11 cellular contexts compared by ENCODE assay signal in genomic region chr11:393219-394033, GRCh38. TPM values are rescaled to one million over a fixed set of nuclear protein-coding genes. Genes with fewer than 3 reads are reported as not detected.
DNase-seq lines count a peak whose midpoint lies in the region; ATAC-seq and TF ChIP-seq lines count a peak whose summit lies in the region.
"Had no signal": no experiment of that assay in that cellular context is flagged by ENCODE, and none has a peak within 500 bp of the region (broad histone marks: within the 10 kb centered on the region; RNA-seq: fewer than 3 reads in every experiment).

No MANE protein-coding gene starts in this region.

- H3K36me3 Mint-ChIP-seq in activated CD8-positive, alpha-beta T cell treated with anti-CD3 and anti-CD28 coated beads for 36 hours (ENCODE audit: low read depth), result no peaks in the 10 kb centered on the region
- H3K36me3 Mint-ChIP-seq in activated CD8-positive, alpha-beta T cell treated with anti-CD3 and anti-CD28 coated beads, Interleukin-2, amount 10 ng/mL, durations not matched to agents 7 days and 5 days (ENCODE audit: low read depth), result no peaks in the 10 kb centered on the region
- H3K36me3 Mint-ChIP-seq in naive thymus-derived CD8-positive, alpha-beta T cell, result no peaks in the 10 kb centered on the region

- no peaks in the 10 kb centered on the region for H3K27me3 Mint-ChIP-seq in activated CD8-positive, alpha-beta T cell treated with anti-CD3 and anti-CD28 coated beads for 36 hours
- peaks cover 5% of the 10 kb centered on the region for H3K27me3 Mint-ChIP-seq in activated CD8-positive, alpha-beta T cell treated with anti-CD3 and anti-CD28 coated beads, Interleukin-2, amount 10 ng/mL, durations not matched to agents 7 days and 5 days (ENCODE audit: low read depth)
- no peaks in the 10 kb centered on the region for H3K27me3 Mint-ChIP-seq in naive thymus-derived CD8-positive, alpha-beta T cell

- H3K27ac ChIP-seq in suprapubic skin, result peak overlapping the region; percentile 92
- H3K27ac ChIP-seq: BLaER1 treated with 17β-estradiol and CSF1 and Interleukin-3, amounts not matched to agents 10 nM and 100 nM; coronary artery had no signal

- no peak for TF ChIP-seq EP300 in suprapubic skin (IDR thresholded peaks at IDR 0.05)

- POLR2A ChIA-PET in activated CD8-positive, alpha-beta T cell treated with anti-CD3 and anti-CD28 coated beads for 36 hours (lab: Charles Lee), result interaction anchor here (0.8 kb wide), 1 partner anchor 56 kb away, joined by 3 read pairs; no protein-coding TSS in a partner anchor
- POLR2A ChIA-PET in activated CD8-positive, alpha-beta T cell treated with anti-CD3 and anti-CD28 coated beads, Interleukin-2, amount 10 ng/mL, durations not matched to agents 7 days and 5 days (lab: Charles Lee), result no interaction called here
- POLR2A ChIA-PET in naive thymus-derived CD8-positive, alpha-beta T cell (lab: Charles Lee), result no interaction called here

- peaks cover 5% of the 10 kb centered on the region for H3K4me1 Mint-ChIP-seq in activated CD8-positive, alpha-beta T cell treated with anti-CD3 and anti-CD28 coated beads for 36 hours (ENCODE audit: low read depth)
- peaks cover 6% of the 10 kb centered on the region for H3K4me1 Mint-ChIP-seq in activated CD8-positive, alpha-beta T cell treated with anti-CD3 and anti-CD28 coated beads, Interleukin-2, amount 10 ng/mL, durations not matched to agents 7 days and 5 days (ENCODE audit: low read depth)
- peaks cover 1 to 3% (median 2%) of the 10 kb centered on the region in 4 donors for H3K4me1 Mint-ChIP-seq in naive thymus-derived CD8-positive, alpha-beta T cell

- peak; percentile 22 for ATAC-seq in activated CD8-positive, alpha-beta T cell treated with anti-CD3 and anti-CD28 coated beads for 36 hours
- ATAC-seq in activated CD8-positive, alpha-beta T cell treated with anti-CD3 and anti-CD28 coated beads, Interleukin-2, amount 10 ng/mL, durations not matched to agents 7 days and 5 days, result no peak
- no peak for ATAC-seq in naive thymus-derived CD8-positive, alpha-beta T cell
- ATAC-seq in HG03045 (IDR thresholded peaks at IDR 0.05; ENCODE audit: unreplicated experiment), result no peak

- peak; percentile 45 for DNase-seq in activated CD8-positive, alpha-beta T cell treated with anti-CD3 and anti-CD28 coated beads for 36 hours
- no peak for DNase-seq in activated CD8-positive, alpha-beta T cell treated with anti-CD3 and anti-CD28 coated beads, Interleukin-2, amount 10 ng/mL, durations not matched to agents 7 days and 5 days
- DNase-seq in RKO (ENCODE audit: low spot score) (peak; percentile 89), fibroblast of peridontal ligament (ENCODE audit: extremely low read depth) (peak; percentile 59), suprapubic skin (ENCODE audit: low spot score in 2 of 2) (no peak), NCI-H2029 treated with DMSO at 0.1 percent for 48 hours (lab: John Stamatoyannopoulos, UW) (no peak)
- DNase-seq in naive thymus-derived CD8-positive, alpha-beta T cell, result no peak

- intact Hi-C loops in activated CD8-positive, alpha-beta T cell treated with anti-CD3 and anti-CD28 coated beads for 36 hours (cut with micrococcal nuclease), result no loop called here

- no peaks in the 10 kb centered on the region for H3K9me3 Mint-ChIP-seq in activated CD8-positive, alpha-beta T cell treated with anti-CD3 and anti-CD28 coated beads for 36 hours
- H3K9me3 Mint-ChIP-seq in activated CD8-positive, alpha-beta T cell treated with anti-CD3 and anti-CD28 coated beads, Interleukin-2, amount 10 ng/mL, durations not matched to agents 7 days and 5 days (ENCODE audit: insufficient read depth), result no peaks in the 10 kb centered on the region
- H3K9me3 Mint-ChIP-seq in naive thymus-derived CD8-positive, alpha-beta T cell, result peaks cover 0 to under 1% (median 0%) of the 10 kb centered on the region in 9 donors

- H3K9me3 ChIP-seq in suprapubic skin, result no peaks in the 10 kb centered on the region

- no peak overlapping the region for H3K27ac Mint-ChIP-seq in activated CD8-positive, alpha-beta T cell treated with anti-CD3 and anti-CD28 coated beads for 36 hours
- H3K27ac Mint-ChIP-seq in activated CD8-positive, alpha-beta T cell treated with anti-CD3 and anti-CD28 coated beads, Interleukin-2, amount 10 ng/mL, durations not matched to agents 7 days and 5 days, result no peak overlapping the region
- H3K27ac Mint-ChIP-seq in naive thymus-derived CD8-positive, alpha-beta T cell, result no peak overlapping the region

- peaks cover 41% of the 10 kb centered on the region for H3K4me1 ChIP-seq in suprapubic skin

- TF ChIP-seq POLR2A in suprapubic skin (IDR thresholded peaks at IDR 0.05), result no peak

- H3K36me3 ChIP-seq in suprapubic skin, result peaks cover 11% of the 10 kb centered on the region
- H3K36me3 ChIP-seq: BLaER1 treated with 17β-estradiol and CSF1 and Interleukin-3, amounts not matched to agents 10 nM and 100 nM had no signal

- TF ChIP-seq CTCF in activated CD8-positive, alpha-beta T cell treated with anti-CD3 and anti-CD28 coated beads for 36 hours (IDR thresholded peaks at IDR 0.05), result no peak
- TF ChIP-seq CTCF in suprapubic skin (IDR thresholded peaks at IDR 0.05), result no peak

- peak overlapping the region; percentile 58 for H3K4me3 ChIP-seq in suprapubic skin
- H3K4me3 ChIP-seq: BLaER1 treated with 17β-estradiol and CSF1 and Interleukin-3, amounts not matched to agents 10 nM and 100 nM; coronary artery had no signal

- no peak overlapping the region for H3K4me3 Mint-ChIP-seq in activated CD8-positive, alpha-beta T cell treated with anti-CD3 and anti-CD28 coated beads for 36 hours
- H3K4me3 Mint-ChIP-seq in activated CD8-positive, alpha-beta T cell treated with anti-CD3 and anti-CD28 coated beads, Interleukin-2, amount 10 ng/mL, durations not matched to agents 7 days and 5 days, result no peak overlapping the region
- no peak overlapping the region for H3K4me3 Mint-ChIP-seq in naive thymus-derived CD8-positive, alpha-beta T cell

- 40% methylated on average over 1 of the region's 17 CpGs for WGBS in suprapubic skin

- CTCF ChIA-PET in activated CD8-positive, alpha-beta T cell treated with anti-CD3 and anti-CD28 coated beads for 36 hours (lab: Charles Lee), result no interaction called here
- CTCF ChIA-PET in activated CD8-positive, alpha-beta T cell treated with anti-CD3 and anti-CD28 coated beads, Interleukin-2, amount 10 ng/mL, durations not matched to agents 7 days and 5 days (lab: Charles Lee), result no interaction called here

- H3K27me3 ChIP-seq in suprapubic skin, result peaks cover 13% of the 10 kb centered on the region
- H3K27me3 ChIP-seq: BLaER1 treated with 17β-estradiol and CSF1 and Interleukin-3, amounts not matched to agents 10 nM and 100 nM had no signal

RNA-seq across cellular contexts. Expression of gene PKP3, which starts 0.6 kb away (rescaled TPM):
- under 1 TPM in 1 of 2 experiments, not detected in 1; 0.18 TPM for total RNA-seq in activated CD8-positive, alpha-beta T cell treated with anti-CD3 and anti-CD28 coated beads for 36 hours
- under 1 TPM in 1 of 2 experiments, not detected in 1; 0.13 TPM for total RNA-seq in activated CD8-positive, alpha-beta T cell treated with anti-CD3 and anti-CD28 coated beads, Interleukin-2, amount 10 ng/mL, durations not matched to agents 7 days and 5 days
- 100 to 1,000 TPM; 318 to 486 (median 428) TPM for total RNA-seq in suprapubic skin
- total RNA-seq in naive thymus-derived CD8-positive, alpha-beta T cell, result under 1 TPM; 0.16 to 0.29 TPM
- polyA plus RNA-seq in naive thymus-derived CD8-positive, alpha-beta T cell, result under 1 TPM in 2 of 3 donors, not detected in 1; 0.15 to 0.47 TPM
- total RNA-seq: T-helper 2 cell treated with Interferon-gamma antibody and Interleukin-4, amounts not matched to agents 100 ng/mL and 5 ng/mL, for 36 hours had no signal

RNA-seq across cellular contexts. Expression of gene SIGIRR, which starts 21.4 kb away (rescaled TPM):
- 10 to 100 TPM; 33.9 to 35.0 TPM for total RNA-seq in activated CD8-positive, alpha-beta T cell treated with anti-CD3 and anti-CD28 coated beads for 36 hours
- total RNA-seq in activated CD8-positive, alpha-beta T cell treated with anti-CD3 and anti-CD28 coated beads, Interleukin-2, amount 10 ng/mL, durations not matched to agents 7 days and 5 days, result 100 to 1,000 TPM; 160 to 168 TPM
- 10 to 100 TPM; 14.2 to 26.0 (median 16.5) TPM for total RNA-seq in suprapubic skin
- total RNA-seq in naive thymus-derived CD8-positive, alpha-beta T cell, result 100 to 1,000 TPM; 332 to 337 TPM
- 100 to 1,000 TPM; 195 to 233 (median 206) TPM for polyA plus RNA-seq in naive thymus-derived CD8-positive, alpha-beta T cell

RNA-seq across cellular contexts. Expression of gene B4GALNT4, which starts 24.1 kb away (rescaled TPM):
- total RNA-seq in activated CD8-positive, alpha-beta T cell treated with anti-CD3 and anti-CD28 coated beads for 36 hours, result 1 to 10 TPM; 1.5 to 3.4 TPM
- under 1 TPM; 0.26 to 0.52 TPM for total RNA-seq in activated CD8-positive, alpha-beta T cell treated with anti-CD3 and anti-CD28 coated beads, Interleukin-2, amount 10 ng/mL, durations not matched to agents 7 days and 5 days
- total RNA-seq in suprapubic skin, result 1 to 10 TPM; 1.2 to 3.0 (median 1.6) TPM
- under 1 TPM; 0.16 to 0.39 TPM for total RNA-seq in naive thymus-derived CD8-positive, alpha-beta T cell
- 1 to 10 TPM in 1 of 3 donors, not detected in 2; 1.3 TPM for polyA plus RNA-seq in naive thymus-derived CD8-positive, alpha-beta T cell

RNA-seq across cellular contexts. Expression of gene ANO9, which starts 48.4 kb away (rescaled TPM):
- 10 to 100 TPM; 28.2 to 29.0 TPM for total RNA-seq in activated CD8-positive, alpha-beta T cell treated with anti-CD3 and anti-CD28 coated beads for 36 hours
- total RNA-seq in activated CD8-positive, alpha-beta T cell treated with anti-CD3 and anti-CD28 coated beads, Interleukin-2, amount 10 ng/mL, durations not matched to agents 7 days and 5 days, result 10 to 100 TPM; 72.6 to 78.9 TPM
- total RNA-seq in suprapubic skin, result 100 to 1,000 TPM in 2 of 4 donors, 10 to 100 TPM in 2; 76.8 to 166 (median 103) TPM
- 10 to 100 TPM; 70.1 to 78.6 TPM for total RNA-seq in naive thymus-derived CD8-positive, alpha-beta T cell
- polyA plus RNA-seq in naive thymus-derived CD8-positive, alpha-beta T cell, result 1 to 10 TPM; 4.8 to 8.6 (median 7.3) TPM

RNA-seq across cellular contexts. Expression of gene PTDSS2, which starts 56.7 kb away (rescaled TPM):
- 10 to 100 TPM; 17.4 to 18.0 TPM for total RNA-seq in activated CD8-positive, alpha-beta T cell treated with anti-CD3 and anti-CD28 coated beads for 36 hours
- 10 to 100 TPM; 24.6 to 26.1 TPM for total RNA-seq in activated CD8-positive, alpha-beta T cell treated with anti-CD3 and anti-CD28 coated beads, Interleukin-2, amount 10 ng/mL, durations not matched to agents 7 days and 5 days
- 10 to 100 TPM; 22.3 to 31.0 (median 25.3) TPM for total RNA-seq in suprapubic skin
- total RNA-seq in naive thymus-derived CD8-positive, alpha-beta T cell, result 10 to 100 TPM; 25.9 to 30.2 TPM
- polyA plus RNA-seq in naive thymus-derived CD8-positive, alpha-beta T cell, result 10 to 100 TPM in 2 of 3 donors, 1 to 10 TPM in 1; 9.0 to 13.0 (median 11.6) TPM

Comparison
In these comparisons a context has a peak if more than half of its experiments do, and no peak if none do; other contexts are left out.
1. DNase-seq: peak in activated CD8-positive, alpha-beta T cell treated with anti-CD3 and anti-CD28 coated beads for 36 hours (single experiment), RKO (single experiment) and fibroblast of peridontal ligament (single experiment); none in activated CD8-positive, alpha-beta T cell treated with anti-CD3 and anti-CD28 coated beads, Interleukin-2, amount 10 ng/mL, durations not matched to agents 7 days and 5 days (single experiment), suprapubic skin (0 of 2), naive thymus-derived CD8-positive, alpha-beta T cell (0 of 10) and NCI-H2029 treated with DMSO at 0.1 percent for 48 hours (single experiment).
2. RNA of gene SIGIRR, which starts 21.4 kb away (total RNA-seq): 332 to 337 TPM in naive thymus-derived CD8-positive, alpha-beta T cell and 160 to 168 TPM in activated CD8-positive, alpha-beta T cell treated with anti-CD3 and anti-CD28 coated beads, Interleukin-2, amount 10 ng/mL, durations not matched to agents 7 days and 5 days; 33.9 to 35.0 TPM in activated CD8-positive, alpha-beta T cell treated with anti-CD3 and anti-CD28 coated beads for 36 hours and 14.2 to 26.0 TPM in suprapubic skin; every median in the first group is over 4 times any median in the second.
3. RNA of gene PKP3, which starts 0.6 kb away (total RNA-seq): 318 to 486 TPM in suprapubic skin; 0.18 TPM in activated CD8-positive, alpha-beta T cell treated with anti-CD3 and anti-CD28 coated beads for 36 hours, 0.16 to 0.29 TPM in naive thymus-derived CD8-positive, alpha-beta T cell and 0.13 TPM in activated CD8-positive, alpha-beta T cell treated with anti-CD3 and anti-CD28 coated beads, Interleukin-2, amount 10 ng/mL, durations not matched to agents 7 days and 5 days; every median in the first group is over 100 times any median in the second.